ENCODE assay signal across 11 cellular contexts in genomic region chr20:46145646-46146045, GRCh38.
"Had no signal": no experiment of that assay in that cellular context is flagged by ENCODE, and none has a peak within 500 bp of the region (broad histone marks: within the 10 kb centered on the region; RNA-seq: fewer than 3 reads in every experiment).

No MANE protein-coding gene starts in this region.

- H3K27me3 ChIP-seq: ovary, testis had no signal

- H3K36me3 ChIP-seq: gastroesophageal sphincter, ovary had no signal

- H3K4me3 ChIP-seq: gastroesophageal sphincter, ovary, testis had no signal

- H3K4me1 ChIP-seq: gastroesophageal sphincter, testis had no signal

- ATAC-seq: activated CD4-positive, alpha-beta T cell treated with anti-CD3 and anti-CD28 coated beads for 36 hours; activated CD8-positive, alpha-beta T cell treated with anti-CD3 and anti-CD28 coated beads for 36 hours; gastroesophageal sphincter had no signal

- DNase-seq: activated CD4-positive, alpha-beta T cell treated with anti-CD3 and anti-CD28 coated beads for 36 hours; activated CD8-positive, alpha-beta memory T cell treated with anti-CD3 and anti-CD28 coated beads, Interleukin-2, amount 50 U/mL, for 48 hours; activated CD8-positive, alpha-beta T cell treated with anti-CD3 and anti-CD28 coated beads for 36 hours; activated naive CD4-positive, alpha-beta T cell treated with anti-CD3 and anti-CD28 coated beads for 36 hours; effector memory CD4-positive, alpha-beta T cell; kidney glomerular epithelial cell; ovary; stimulated activated CD4-positive, alpha-beta T cell treated with anti-CD3 and anti-CD28 coated beads, Interleukin-2, amount 100 ng/mL, for 48 hours; testis had no signal

- H3K27ac ChIP-seq: epithelial cell of prostate, gastroesophageal sphincter, ovary, testis had no signal

- H3K9me3 ChIP-seq: gastroesophageal sphincter, ovary, testis had no signal
